ENCODE assay signal across 18 cellular contexts in the genomic region with DNA sequence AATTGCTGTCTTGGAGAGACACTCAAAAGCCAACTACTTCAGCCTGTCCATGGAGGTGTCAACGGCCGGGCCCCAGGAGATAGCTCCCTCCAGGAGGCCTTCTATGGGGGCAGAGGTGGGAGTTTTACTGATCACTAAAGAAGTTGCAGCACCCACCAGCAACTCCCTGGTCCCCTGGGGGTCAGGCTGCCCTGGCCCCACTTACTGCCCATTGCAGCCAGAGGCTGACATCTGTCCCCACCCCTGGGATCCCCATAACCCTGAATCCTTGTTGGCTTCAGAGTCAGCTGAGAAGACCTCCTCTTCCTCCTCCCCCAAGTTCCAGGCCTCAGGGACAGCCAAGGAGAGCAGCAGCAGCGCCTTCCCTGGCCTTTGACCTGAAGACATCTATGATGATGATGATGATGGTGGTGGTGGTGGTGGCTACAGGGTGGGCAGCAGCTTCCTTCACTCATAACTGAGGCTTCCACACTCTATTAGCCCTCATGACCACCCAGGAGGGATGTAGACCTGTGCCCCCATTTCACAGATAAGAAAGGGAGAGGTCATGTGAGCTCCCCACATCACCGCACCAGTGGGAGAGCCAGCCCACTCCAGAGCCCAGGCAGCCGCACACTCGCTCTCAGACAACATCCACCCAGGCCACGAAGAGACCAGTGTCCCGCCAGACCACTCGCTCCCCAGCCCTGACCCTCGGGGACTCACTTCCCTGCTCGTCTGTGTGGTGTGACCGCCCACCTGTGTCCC. TPM values are rescaled to one million over a fixed set of nuclear protein-coding genes. Genes with fewer than 3 reads are reported as not detected.
A peak's percentile ranks its signal among the peaks of the same experiment; 100 is the strongest.
DNase-seq lines count a peak whose midpoint lies in the region; ATAC-seq and TF ChIP-seq lines count a peak whose summit lies in the region.
"Had no signal": no experiment of that assay in that cellular context is flagged by ENCODE, and none has a peak within 500 bp of the region (broad histone marks: within the 10 kb centered on the region; RNA-seq: fewer than 3 reads in every experiment).

No MANE protein-coding gene starts in this region.

- DNase-seq in activated effector memory CD4-positive, alpha-beta T cell treated with anti-CD3 and anti-CD28 coated beads, Interleukin-2, amount 50 U/mL, for 16 hours = peak; percentile 37
- no peak for DNase-seq in activated effector memory CD4-positive, alpha-beta T cell treated with Interleukin-2 at 50 U/mL for 16 hours
- DNase-seq in glutamatergic neuron (no peak), mesenteric fat pad (ENCODE audit: low spot score) (peak; percentile 55), posterior vena cava (ENCODE audit: low spot score) (peak; percentile 42), EL (no peak)
- DNase-seq in activated CD4-positive, alpha-beta T cell treated with anti-CD3 and anti-CD28 coated beads for 48 hours = no peak
- DNase-seq: CD8-positive, alpha-beta T cell; COR-L47; DMS153; DND-41; GF-D8 had no signal

- no peaks in the 10 kb centered on the region for H3K36me3 Mint-ChIP-seq in glutamatergic neuron (ENCODE audit: unreplicated experiment)
- H3K36me3 Mint-ChIP-seq: CD14-positive monocyte; CD8-positive, alpha-beta T cell had no signal

- no peak for TF ChIP-seq CTCF in glutamatergic neuron (IDR thresholded peaks at IDR 0.05; ENCODE audit: partially characterized antibody, unreplicated experiment)

- no peak for ATAC-seq in GM19452 (IDR thresholded peaks at IDR 0.05; ENCODE audit: unreplicated experiment)
- ATAC-seq: CD8-positive, alpha-beta T cell; HepG2 had no signal

- peaks cover 2% of the 10 kb centered on the region for H3K27me3 Mint-ChIP-seq in glutamatergic neuron (ENCODE audit: unreplicated experiment)

- no peaks in the 10 kb centered on the region for H3K9me3 Mint-ChIP-seq in glutamatergic neuron (ENCODE audit: unreplicated experiment)
- H3K9me3 Mint-ChIP-seq: CD8-positive, alpha-beta T cell had no signal

- H3K4me1 Mint-ChIP-seq in glutamatergic neuron (ENCODE audit: low read depth, unreplicated experiment) = no peaks in the 10 kb centered on the region
- H3K4me1 Mint-ChIP-seq: CD14-positive monocyte had no signal

- intact Hi-C loops in posterior vena cava (cut with DNase I) = no loop called here

- H3K27ac Mint-ChIP-seq in glutamatergic neuron (ENCODE audit: unreplicated experiment) = peak overlapping the region; percentile 43
- H3K27ac Mint-ChIP-seq: CD8-positive, alpha-beta T cell had no signal

- no peak overlapping the region for H3K4me3 Mint-ChIP-seq in glutamatergic neuron (ENCODE audit: unreplicated experiment)
- H3K4me3 Mint-ChIP-seq: CD14-positive monocyte; CD8-positive, alpha-beta T cell had no signal

RNA-seq across cellular contexts. Expression of a gene that starts 43.8 kb away (rescaled TPM):
- total RNA-seq in glutamatergic neuron (ENCODE audit: unreplicated experiment) (not detected), mesenteric fat pad (not detected), posterior vena cava (not detected)
- total RNA-seq: A673; CD8-positive, alpha-beta T cell; H1; HepG2; HT1080 had no signal

Comparison
In these comparisons a context has a peak if more than half of its experiments do, and no peak if none do; other contexts are left out.
1. DNase-seq: peak in activated effector memory CD4-positive, alpha-beta T cell treated with anti-CD3 and anti-CD28 coated beads, Interleukin-2, amount 50 U/mL, for 16 hours (single experiment), mesenteric fat pad (single experiment) and posterior vena cava (single experiment); none in activated effector memory CD4-positive, alpha-beta T cell treated with Interleukin-2 at 50 U/mL for 16 hours (single experiment), glutamatergic neuron (single experiment), EL (single experiment) and activated CD4-positive, alpha-beta T cell treated with anti-CD3 and anti-CD28 coated beads for 48 hours (single experiment).